8 cellular contexts compared by ENCODE assay signal in the genomic region with DNA sequence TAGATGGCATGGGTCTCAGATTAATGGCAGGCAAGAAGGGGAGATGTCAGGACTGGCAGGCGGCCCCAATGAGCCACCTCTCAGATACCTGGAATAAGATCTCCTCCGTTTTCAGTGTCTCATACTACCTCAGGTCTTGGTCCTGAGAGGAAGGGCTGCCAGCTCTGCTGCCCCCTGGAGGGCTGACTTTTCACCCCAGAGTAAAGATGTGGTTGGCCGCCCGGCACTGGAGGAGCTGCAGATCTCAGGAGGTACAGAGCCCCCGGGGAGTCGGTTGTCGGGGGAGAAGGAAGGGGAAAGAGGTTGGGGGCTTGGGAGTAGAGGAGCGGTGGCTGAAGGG. TPM values are rescaled to one million over a fixed set of nuclear protein-coding genes. Genes with fewer than 3 reads are reported as not detected.
DNase-seq lines count a peak whose midpoint lies in the region; ATAC-seq, FAIRE-seq and TF ChIP-seq lines count a peak whose summit lies in the region.

No MANE protein-coding gene starts in this region.

- H3K27me3 ChIP-seq in BE2C (peaks cover 29% of the 10 kb centered on the region), HAP-1 (ENCODE audit: low read depth) (peaks cover 31% of the 10 kb centered on the region), HepG2 (ENCODE audit: control insufficient read depth in 1 of 2, insufficient read depth in 2 of 2, low read length in 2 of 2) (peaks cover 17 to 54% of the 10 kb centered on the region in 2 experiments; a peak in 4 of 5 replicates)

- H3K9me3 Mint-ChIP-seq in central memory CD8-positive, alpha-beta T cell = no peaks in the 10 kb centered on the region
- no peaks in the 10 kb centered on the region for H3K9me3 Mint-ChIP-seq in stimulated activated memory B cell treated with anti-CD40 and anti-IgM and Interleukin-4, amounts not matched to agents 10 μg/mL and 1 μg/mL and 100 μg/mL, for 72 hours

- H3K4me2 ChIP-seq in HepG2 (ENCODE audit: low read depth, low read length) = no peak overlapping the region

- no peak for TF ChIP-seq EP300 in HepG2 (IDR thresholded peaks at IDR 0.05; ENCODE audit: low read depth in 2 of 2, low read length in 2 of 2)
- TF ChIP-seq EP300 in HepG2 (CRISPR knock-in tag; IDR thresholded peaks at IDR 0.05; ENCODE audit: borderline replicate concordance) = no peak

- TF ChIP-seq POLR2A in HepG2 (IDR thresholded peaks at IDR 0.05; ENCODE audit: insufficient read depth in 1 of 2, low read depth in 2 of 2, low read length in 2 of 2) = no peak

- H3K36me3 ChIP-seq in BE2C (no peaks in the 10 kb centered on the region), HAP-1 (replicated peaks) (no peaks in the 10 kb centered on the region), HepG2 (replicated peaks in 1 of 2; ENCODE audit: control insufficient read depth in 1 of 2, insufficient read depth in 2 of 2, low read length in 2 of 2) (no peaks in the 10 kb centered on the region)

- no peak overlapping the region for H3K9ac ChIP-seq in HepG2 (ENCODE audit: insufficient read depth, low read depth, low read length)

- H3K27ac Mint-ChIP-seq in central memory CD8-positive, alpha-beta T cell (ENCODE audit: low read depth) = no peak overlapping the region
- no peak overlapping the region for H3K27ac Mint-ChIP-seq in stimulated activated memory B cell treated with anti-CD40 and anti-IgM and Interleukin-4, amounts not matched to agents 10 μg/mL and 1 μg/mL and 100 μg/mL, for 72 hours

- peaks cover 10% of the 10 kb centered on the region for H3K4me1 Mint-ChIP-seq in central memory CD8-positive, alpha-beta T cell
- H3K4me1 Mint-ChIP-seq in stimulated activated memory B cell treated with anti-CD40 and anti-IgM and Interleukin-4, amounts not matched to agents 10 μg/mL and 1 μg/mL and 100 μg/mL, for 72 hours = no peaks in the 10 kb centered on the region

- ATAC-seq in central memory CD8-positive, alpha-beta T cell (replicated peaks; ENCODE audit: extremely low read depth, poor library complexity, severe bottlenecking) = no peak
- ATAC-seq in HepG2 (peak; percentile 80), GM21390 (IDR thresholded peaks at IDR 0.05; ENCODE audit: unreplicated experiment) (no peak)
- ATAC-seq in stimulated activated memory B cell treated with anti-CD40 and anti-IgM and Interleukin-4, amounts not matched to agents 10 μg/mL and 1 μg/mL and 100 μg/mL, for 72 hours = no peak

- peak overlapping the region; percentile 46 for H3K4me3 ChIP-seq in BE2C (ENCODE audit: low read depth, low read length)
- H3K4me3 ChIP-seq in HAP-1 = peak overlapping the region; percentile 32
- no peak overlapping the region for H3K4me3 ChIP-seq in HepG2 (replicated peaks in 1 of 3; ENCODE audit: insufficient read depth in 1 of 3, low read depth in 2 of 3, low read length in 3 of 3)

- no peak overlapping the region for H2AFZ ChIP-seq in HepG2 (ENCODE audit: low read length)

- intact Hi-C loops in HepG2 (cut with micrococcal nuclease; ENCODE audit: unreplicated experiment) = no loop called here

- peaks cover 79% of the 10 kb centered on the region for H3K27me3 Mint-ChIP-seq in central memory CD8-positive, alpha-beta T cell
- H3K27me3 Mint-ChIP-seq in stimulated activated memory B cell treated with anti-CD40 and anti-IgM and Interleukin-4, amounts not matched to agents 10 μg/mL and 1 μg/mL and 100 μg/mL, for 72 hours = peaks cover 82% of the 10 kb centered on the region

- DNase-seq in BE2C = peak; percentile 71
- peak; percentile 33 to 83 for DNase-seq in HAP-1 (ENCODE audit: low spot score in 2 of 2)
- DNase-seq in SK-N-DZ (ENCODE audit: low spot score) = peak; percentile 16
- no peak for DNase-seq in central memory CD8-positive, alpha-beta T cell (ENCODE audit: low spot score in 2 of 2)
- peak; percentile 10 for DNase-seq in HepG2 (ENCODE audit: low spot score)
- no peak for DNase-seq in NCI-H1436 (lab: John Stamatoyannopoulos, UW)

- no peaks in the 10 kb centered on the region for H4K20me1 ChIP-seq in HepG2 (ENCODE audit: insufficient read depth, low read length)

- peak overlapping the region; percentile 61 for H3K4me3 Mint-ChIP-seq in central memory CD8-positive, alpha-beta T cell
- H3K4me3 Mint-ChIP-seq in stimulated activated memory B cell treated with anti-CD40 and anti-IgM and Interleukin-4, amounts not matched to agents 10 μg/mL and 1 μg/mL and 100 μg/mL, for 72 hours = peak overlapping the region; percentile 3

- H3K36me3 Mint-ChIP-seq in central memory CD8-positive, alpha-beta T cell (ENCODE audit: insufficient read depth) = no peaks in the 10 kb centered on the region
- no peaks in the 10 kb centered on the region for H3K36me3 Mint-ChIP-seq in stimulated activated memory B cell treated with anti-CD40 and anti-IgM and Interleukin-4, amounts not matched to agents 10 μg/mL and 1 μg/mL and 100 μg/mL, for 72 hours

- no peak for TF ChIP-seq RAD21 in HepG2 (CRISPR knock-in tag; IDR thresholded peaks at IDR 0.05)

- CTCF ChIA-PET in HepG2 (lab: Yijun Ruan, JAX; ENCODE audit: low intra/inter-chr PET ratio, low total read pairs) = interaction anchor here (2.3 kb wide), 1 partner anchor 156 kb away, joined by 13 read pairs; no protein-coding TSS in a partner anchor

- FAIRE-seq in HepG2 (lab: Jason Lieb, UNC) = no peak

- no TSS peak for BruUV-seq in HepG2 (replicated peaks; lab: Mats Ljungman, UMichigan)

- no peaks in the 10 kb centered on the region for H3K4me1 ChIP-seq in BE2C
- H3K4me1 ChIP-seq in HAP-1 = peaks cover 2% of the 10 kb centered on the region
- H3K4me1 ChIP-seq in HepG2 (ENCODE audit: insufficient read depth, low read length) = no peaks in the 10 kb centered on the region

- H3K79me2 ChIP-seq in HepG2 (ENCODE audit: insufficient read depth, low read length) = no peaks in the 10 kb centered on the region

- TF ChIP-seq CTCF in BE2C (IDR thresholded peaks at IDR 0.05; ENCODE audit: low read depth, low read length) (peak; percentile 78), HepG2 (CRISPR knock-in tag; IDR thresholded peaks at IDR 0.05) (peak; percentile 59)

- 2% methylated on average over 7 of the region's 8 CpGs for WGBS in HepG2 (ENCODE audit: low lambda C conversion rate)

- H3K27ac ChIP-seq in HepG2 (ENCODE audit: extremely low read length, insufficient read depth, low read length) = no peak overlapping the region

- H3K9me3 ChIP-seq in BE2C (no peaks in the 10 kb centered on the region), HAP-1 (no peaks in the 10 kb centered on the region), HepG2 (ENCODE audit: low read length) (peaks cover 2% of the 10 kb centered on the region; the same call in 1 of the 2 replicates)

- POLR2A ChIA-PET in HepG2 (lab: Yijun Ruan, JAX) = no interaction called here

- in situ Hi-C loops in HAP-1 (cut with MboI; ENCODE audit: low sequenced_read_pairs) (no loop called here), HepG2 (cut with HindIII; ENCODE audit: extremely low pct_ligation_motif_present, low pct_unique_long_range_greater_than_20kb) (no loop called here)

TF ChIP-seq in HepG2, 621 proteins besides CTCF, POLR2A, EP300 and RAD21 (continues in another document):
- TF ChIP-seq ZBTB3 (CRISPR knock-in tag; IDR thresholded peaks at IDR 0.05; ENCODE audit: borderline replicate concordance, low read depth) (no peak), ARNT2 (CRISPR knock-in tag; IDR thresholded peaks at IDR 0.05; ENCODE audit: low read depth) (no peak)
- TF ChIP-seq, protein P1, sequence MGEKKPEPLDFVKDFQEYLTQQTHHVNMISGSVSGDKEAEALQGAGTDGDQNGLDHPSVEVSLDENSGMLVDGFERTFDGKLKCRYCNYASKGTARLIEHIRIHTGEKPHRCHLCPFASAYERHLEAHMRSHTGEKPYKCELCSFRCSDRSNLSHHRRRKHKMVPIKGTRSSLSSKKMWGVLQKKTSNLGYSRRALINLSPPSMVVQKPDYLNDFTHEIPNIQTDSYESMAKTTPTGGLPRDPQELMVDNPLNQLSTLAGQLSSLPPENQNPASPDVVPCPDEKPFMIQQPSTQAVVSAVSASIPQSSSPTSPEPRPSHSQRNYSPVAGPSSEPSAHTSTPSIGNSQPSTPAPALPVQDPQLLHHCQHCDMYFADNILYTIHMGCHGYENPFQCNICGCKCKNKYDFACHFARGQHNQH (CRISPR knock-in tag; IDR thresholded peaks at IDR 0.05) = no peak

RNA-seq across cellular contexts. Expression of a gene that starts 0.6 kb away (rescaled TPM):
- 1.1 TPM for polyA plus RNA-seq in BE2C (2012; ENCODE audit: insufficient read depth, insufficient read length, low read depth)
- 0.03 TPM in 1 of 2 replicates, not detected in the other for polyA plus RNA-seq in SK-N-DZ (2014; cell fraction: cytosol; rRNA removed)
- 0.59 and 3.1 TPM in 2 replicates for polyA plus RNA-seq in SK-N-DZ (2014; cell fraction: nucleus; rRNA removed)
- total RNA-seq in HepG2 (2016; rRNA removed; fragmentation: Illumina TruSeq; extraction: Trizol) = not detected in 2 replicates
- total RNA-seq in HepG2 (2016; cell fraction: cytosol; rRNA removed; fragmentation: Illumina TruSeq; extraction: Trizol; ENCODE audit: low read depth) = not detected in 2 replicates
- not detected in 2 replicates for total RNA-seq in HepG2 (2016; cell fraction: insoluble cytoplasmic fraction; rRNA removed; fragmentation: Illumina TruSeq; extraction: Trizol)
- not detected in 2 replicates for total RNA-seq in HepG2 (2016; cell fraction: membrane; rRNA removed; fragmentation: Illumina TruSeq; extraction: Trizol)
- not detected in 2 replicates for total RNA-seq in HepG2 (2016; cell fraction: nucleus; rRNA removed; fragmentation: Illumina TruSeq; extraction: Trizol)
- polyA plus RNA-seq in HepG2 (2011; rRNA removed) = 0.07 and 0.22 TPM in 2 replicates
- 0.04 TPM in 1 of 2 replicates, not detected in the other for polyA plus RNA-seq in HepG2 (2011; cell fraction: cytosol; rRNA removed)
- polyA plus RNA-seq in HepG2 (2011; cell fraction: nucleus; rRNA removed) = 1.5 and 3.2 TPM in 2 replicates
- not detected in 2 replicates for polyA plus RNA-seq in HepG2 (2012)
- polyA plus RNA-seq in HepG2 (2016; cell fraction: cytosol; fragmentation: Illumina TruSeq; extraction: Trizol; ENCODE audit: low read depth) = not detected in 2 replicates
- not detected in 2 replicates for polyA plus RNA-seq in HepG2 (2016; cell fraction: insoluble cytoplasmic fraction; fragmentation: Illumina TruSeq; extraction: Trizol; ENCODE audit: low read depth)
- polyA plus RNA-seq in HepG2 (2016; cell fraction: membrane; fragmentation: Illumina TruSeq; extraction: Trizol; ENCODE audit: low read depth) = not detected in 2 replicates
- polyA plus RNA-seq in HepG2 (2016; cell fraction: nucleus; fragmentation: Illumina TruSeq; extraction: Trizol; ENCODE audit: insufficient read depth, low read depth) = not detected in 2 replicates
- 0.07 TPM in 1 of 2 replicates, not detected in the other for polyA minus RNA-seq in HepG2 (2011; rRNA and poly(A)+ RNA removed; ENCODE audit: low replicate concordance)
- polyA minus RNA-seq in HepG2 (2011; cell fraction: cytosol; rRNA and poly(A)+ RNA removed) = not detected in 2 replicates
- polyA minus RNA-seq in HepG2 (2011; cell fraction: nucleus; rRNA and poly(A)+ RNA removed) = not detected in 2 replicates

Comparison
In these comparisons a context has a peak if more than half of its experiments do, and no peak if none do; other contexts are left out.
1. DNase-seq: peak in BE2C (single experiment), HAP-1 (2 of 2), SK-N-DZ (single experiment) and HepG2 (single experiment); none in central memory CD8-positive, alpha-beta T cell (0 of 2) and NCI-H1436 (single experiment).
2. H3K4me3 ChIP-seq: peak in BE2C (single experiment) and HAP-1 (single experiment); none in HepG2 (0 of 3).